ENCODE assay signal across 7 cellular contexts in the genomic region with DNA sequence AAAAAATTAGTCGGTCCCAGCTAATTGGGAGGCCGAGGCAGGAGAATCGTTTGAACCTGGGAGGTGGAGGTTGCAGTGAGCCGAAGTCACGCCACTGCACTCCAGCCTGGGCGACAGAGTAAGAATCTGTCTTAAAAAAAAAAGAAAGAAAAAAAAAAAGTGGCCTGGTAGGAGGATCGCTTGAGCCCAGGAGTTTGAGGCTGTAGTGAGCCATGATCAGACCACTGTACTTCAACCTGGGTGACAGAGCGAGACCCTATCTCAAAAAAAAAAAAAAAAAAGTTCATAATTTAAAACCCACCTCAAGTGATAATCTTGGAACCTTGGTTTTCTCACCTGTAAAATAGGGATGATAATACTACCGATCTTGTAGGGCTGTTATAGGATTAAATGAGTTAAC. TPM values are rescaled to one million over a fixed set of nuclear protein-coding genes. Genes with fewer than 3 reads are reported as not detected.
DNase-seq lines count a peak whose midpoint lies in the region; ATAC-seq and TF ChIP-seq lines count a peak whose summit lies in the region.
"Not testable (repeated sequence)": the region's sequence is repeated elsewhere in the genome, so short reads cannot be mapped to it uniquely, and the experiment has no call there.
"Had no signal": no experiment of that assay in that cellular context is flagged by ENCODE, and none has a peak within 500 bp of the region (broad histone marks: within the 10 kb centered on the region; RNA-seq: fewer than 3 reads in every experiment).

No MANE protein-coding gene starts in this region.

- H3K79me2 ChIP-seq in fibroblast of lung (ENCODE audit: control insufficient read depth, insufficient read depth, low read length) = peaks cover 31% of the 10 kb centered on the region

- peaks cover 35% of the 10 kb centered on the region for H3K4me1 ChIP-seq in CD4-positive, alpha-beta memory T cell (ENCODE audit: insufficient read depth, low read length)
- peaks cover 6 to 44% of the 10 kb centered on the region in 2 donors for H3K4me1 ChIP-seq in adrenal gland (replicated peaks in 1 of 2)
- H3K4me1 ChIP-seq in fibroblast of lung (ENCODE audit: control insufficient read depth, extremely low read depth, insufficient read depth, low read length) = not testable (repeated sequence)
- peaks cover 48% of the 10 kb centered on the region for H3K4me1 ChIP-seq in stomach smooth muscle (ENCODE audit: control insufficient read depth, insufficient read depth, low read length)

- not testable (repeated sequence) for H3K27me3 ChIP-seq in CD4-positive, alpha-beta memory T cell (ENCODE audit: insufficient read depth, low read length); adrenal gland; fibroblast of lung (ENCODE audit: control insufficient read depth, insufficient read depth, low read length); stomach smooth muscle (ENCODE audit: control insufficient read depth in 1 of 2, insufficient read depth in 2 of 2, low read length in 2 of 2)

- not testable (repeated sequence) for H3K27me3 Mint-ChIP-seq in CD4-positive, alpha-beta memory T cell; T-helper 1 cell treated with Interleukin-12 subunit alpha and Interleukin-12 subunit beta and Interleukin-4 antibody, amounts not matched to agents 30 μg/mL and 1 μg/mL, for 36 hours (ENCODE audit: low read depth); natural killer cell (ENCODE audit: low read depth in 2 of 2)

- H3K4me1 Mint-ChIP-seq in CD4-positive, alpha-beta memory T cell = peaks cover 20 to 55% (median 32%) of the 10 kb centered on the region in 4 donors
- H3K4me1 Mint-ChIP-seq in T-helper 1 cell treated with Interleukin-12 subunit alpha and Interleukin-12 subunit beta and Interleukin-4 antibody, amounts not matched to agents 30 μg/mL and 1 μg/mL, for 36 hours (ENCODE audit: low read depth) = peaks cover 40% of the 10 kb centered on the region
- H3K4me1 Mint-ChIP-seq in natural killer cell = peaks cover 35 to 54% of the 10 kb centered on the region in 2 donors

- H3K4me3 ChIP-seq in CD4-positive, alpha-beta memory T cell (ENCODE audit: low read length in 2 of 2); adrenal gland; fibroblast of lung (replicated peaks in 1 of 4; ENCODE audit: control extremely low read depth in 1 of 4, insufficient read depth in 1 of 4, low read depth in 3 of 4, low read length in 4 of 4); stomach smooth muscle (ENCODE audit: low read length in 2 of 2): not testable (repeated sequence)

- DNase-seq in CD4-positive, alpha-beta memory T cell; adrenal gland; fibroblast of lung (ENCODE audit: low read depth in 2 of 2); natural killer cell: not testable (repeated sequence)

- 61 to 78% (median 73%) methylated on average over 9 of the region's 9 CpGs for WGBS in adrenal gland, 4 donors

- POLR2A ChIA-PET in CD4-positive, alpha-beta memory T cell (lab: Charles Lee; ENCODE audit: partially characterized antibody) = interaction anchor here (1.8 to 8.9 kb wide), 4 partner anchors 12 to 842 kb away, joined by 4 to 227 read pairs (median 28); a partner anchor contains a TSS

- TF ChIP-seq CTCF in adrenal gland (IDR thresholded peaks at IDR 0.05); fibroblast of lung (conservative IDR thresholded peaks at IDR 0.05 in 1 of 2, IDR thresholded peaks at IDR 0.05 in 1 of 2; ENCODE audit: low read depth in 1 of 2, low read length in 2 of 2); natural killer cell (IDR thresholded peaks at IDR 0.05): not testable (repeated sequence)

- CTCF ChIA-PET in CD4-positive, alpha-beta memory T cell (lab: Charles Lee; ENCODE audit: partially characterized antibody) = interaction anchor here (0.8 to 3.9 kb wide), 7 partner anchors 9 to 117 kb away, joined by 3 to 66 read pairs (median 6); a partner anchor contains a TSS

- H3K9me3 Mint-ChIP-seq in CD4-positive, alpha-beta memory T cell; T-helper 1 cell treated with Interleukin-12 subunit alpha and Interleukin-12 subunit beta and Interleukin-4 antibody, amounts not matched to agents 30 μg/mL and 1 μg/mL, for 36 hours; natural killer cell: not testable (repeated sequence)

- ATAC-seq in natural killer cell = not testable (repeated sequence)

- peaks cover 0 to 16% of the 10 kb centered on the region in 2 donors for H3K36me3 Mint-ChIP-seq in CD4-positive, alpha-beta memory T cell
- not testable (repeated sequence) for H3K36me3 Mint-ChIP-seq in T-helper 1 cell treated with Interleukin-12 subunit alpha and Interleukin-12 subunit beta and Interleukin-4 antibody, amounts not matched to agents 30 μg/mL and 1 μg/mL, for 36 hours (ENCODE audit: low read depth); natural killer cell

- H3K9me3 ChIP-seq in CD4-positive, alpha-beta memory T cell (ENCODE audit: control insufficient read depth in 1 of 2, low read length in 2 of 2); adrenal gland (replicated peaks in 1 of 3); fibroblast of lung (ENCODE audit: control insufficient read depth, insufficient read depth, low read depth, low read length); stomach smooth muscle (ENCODE audit: control insufficient read depth in 2 of 2, low read length in 2 of 2): not testable (repeated sequence)

- intact Hi-C loops in CD4-positive, alpha-beta memory T cell (cut with micrococcal nuclease) = loop anchor here (1.0 to 10.0 kb wide), 4 partner anchors 18 to 137 kb away; a partner anchor contains a TSS
- intact Hi-C loops in adrenal gland (cut with DNase I) = not testable (repeated sequence)
- intact Hi-C loops in natural killer cell (cut with micrococcal nuclease) = loop anchor here (5.0 kb wide), 1 partner anchor 175 kb away; no protein-coding TSS in a partner anchor

- H3K27ac ChIP-seq in CD4-positive, alpha-beta memory T cell (ENCODE audit: low read depth, low read length) = peak overlapping the region; percentile 84
- peak overlapping the region; percentile 94 to 99 (median 98) for H3K27ac ChIP-seq in adrenal gland
- H3K27ac ChIP-seq in fibroblast of lung (ENCODE audit: insufficient read depth, low read length) = peak overlapping the region; percentile 90
- H3K27ac ChIP-seq in stomach smooth muscle (ENCODE audit: low read length) = peak overlapping the region; percentile 97

- peak overlapping the region; percentile 84 to 98 (median 97) for H3K27ac Mint-ChIP-seq in CD4-positive, alpha-beta memory T cell
- H3K27ac Mint-ChIP-seq in T-helper 1 cell treated with Interleukin-12 subunit alpha and Interleukin-12 subunit beta and Interleukin-4 antibody, amounts not matched to agents 30 μg/mL and 1 μg/mL, for 36 hours = peak overlapping the region; percentile 91
- H3K27ac Mint-ChIP-seq in natural killer cell = peak overlapping the region; percentile 45 to 82

- not testable (repeated sequence) for H3K9ac ChIP-seq in fibroblast of lung (ENCODE audit: insufficient read depth, low read length)
- H3K9ac ChIP-seq in stomach smooth muscle (ENCODE audit: low read length in 2 of 2) = peak overlapping the region in 1 of 2 donors; percentile 95

- H2AFZ ChIP-seq in fibroblast of lung (ENCODE audit: low read length) = not testable (repeated sequence)

- not testable (repeated sequence) for H4K20me1 ChIP-seq in fibroblast of lung (ENCODE audit: control insufficient read depth, extremely low read depth, insufficient read depth, low read length)

- not testable (repeated sequence) for H3K36me3 ChIP-seq in CD4-positive, alpha-beta memory T cell (ENCODE audit: insufficient read depth, low read length); fibroblast of lung (ENCODE audit: control insufficient read depth, insufficient read depth, low read length)
- H3K36me3 ChIP-seq in adrenal gland (replicated peaks in 1 of 2) = peaks cover 0 to 12% of the 10 kb centered on the region in 2 donors
- peaks cover 9 to 13% of the 10 kb centered on the region in 2 donors for H3K36me3 ChIP-seq in stomach smooth muscle (ENCODE audit: control insufficient read depth in 2 of 2, insufficient read depth in 2 of 2, low read length in 2 of 2)

- H3K4me2 ChIP-seq in fibroblast of lung (ENCODE audit: extremely low read depth, insufficient read depth, low read length) = not testable (repeated sequence)

- H3K4me3 Mint-ChIP-seq in CD4-positive, alpha-beta memory T cell = peak overlapping the region; percentile 26 to 93 (median 90)
- peak overlapping the region; percentile 74 for H3K4me3 Mint-ChIP-seq in T-helper 1 cell treated with Interleukin-12 subunit alpha and Interleukin-12 subunit beta and Interleukin-4 antibody, amounts not matched to agents 30 μg/mL and 1 μg/mL, for 36 hours
- peak overlapping the region; percentile 82 for H3K4me3 Mint-ChIP-seq in natural killer cell

- not testable (repeated sequence) for TF ChIP-seq POLR2A in adrenal gland (IDR thresholded peaks at IDR 0.05)

RNA-seq across cellular contexts. Expression of a gene that starts 3.8 kb away (rescaled TPM):
- total RNA-seq in CD4-positive, alpha-beta memory T cell = 10 to 100 TPM; 10.6 to 11.3 TPM
- 10 to 100 TPM in 1 of 2 donors, 1 to 10 TPM in 1; 5.4 to 10.7 TPM for polyA plus RNA-seq in CD4-positive, alpha-beta memory T cell
- total RNA-seq in adrenal gland = 10 to 100 TPM; 10.2 to 20.8 (median 13.9) TPM
- 10 to 100 TPM in 2 of 3 donors, 1 to 10 TPM in 1; 1.7 to 20.6 (median 11.1) TPM for polyA plus RNA-seq in adrenal gland
- 19.2 and 27.2 TPM in 2 replicates for total RNA-seq in fibroblast of lung
- 7.2 and 12.7 TPM in 2 replicates for polyA plus RNA-seq in fibroblast of lung
- polyA plus RNA-seq in fibroblast of lung (2012) = 10.2 and 18.3 TPM in 2 replicates
- 3.7 and 7.2 TPM in 2 replicates for polyA minus RNA-seq in fibroblast of lung (ENCODE audit: low replicate concordance)
- total RNA-seq in natural killer cell = 10 to 100 TPM; 31.2 to 53.5 (median 38.7) TPM

RNA-seq across cellular contexts. Expression of a gene that starts 8.8 kb away (rescaled TPM):
- total RNA-seq in CD4-positive, alpha-beta memory T cell = 1 to 10 TPM; 3.3 to 3.4 TPM
- under 1 TPM in 1 of 2 donors, not detected in 1; 0.23 TPM for polyA plus RNA-seq in CD4-positive, alpha-beta memory T cell
- 10 to 100 TPM in 5 of 8 donors, 1 to 10 TPM in 3; 5.4 to 12.8 (median 10.4) TPM for total RNA-seq in adrenal gland
- polyA plus RNA-seq in adrenal gland = 1 to 10 TPM; 3.2 to 6.6 (median 3.9) TPM
- 3.1 and 3.6 TPM in 2 replicates for total RNA-seq in fibroblast of lung
- 0.84 and 0.91 TPM in 2 replicates for polyA plus RNA-seq in fibroblast of lung
- 1.5 and 1.9 TPM in 2 replicates for polyA plus RNA-seq in fibroblast of lung (2012)
- polyA minus RNA-seq in fibroblast of lung (ENCODE audit: low replicate concordance) = 0.94 and 2.0 TPM in 2 replicates
- 1 to 10 TPM; 2.0 to 3.8 (median 3.7) TPM for total RNA-seq in natural killer cell

RNA-seq across cellular contexts. Expression of a gene that starts 22.1 kb away (rescaled TPM):
- total RNA-seq in CD4-positive, alpha-beta memory T cell = 10 to 100 TPM; 17.8 to 19.4 TPM
- polyA plus RNA-seq in CD4-positive, alpha-beta memory T cell = 10 to 100 TPM in 1 of 2 donors, 1 to 10 TPM in 1; 9.4 to 11.4 TPM
- total RNA-seq in adrenal gland (10 to 100 TPM; 15.2 to 34.9 (median 29.5) TPM), fibroblast of lung (22.3 and 23.6 TPM in 2 replicates), natural killer cell (100 to 1,000 TPM in 1 of 3 donors, 10 to 100 TPM in 2; 57.3 to 102 (median 83.3) TPM)
- polyA plus RNA-seq in adrenal gland (10 to 100 TPM; 12.1 to 60.2 (median 32.4) TPM), fibroblast of lung (15.1 and 24.8 TPM in 2 replicates)
- 16.5 and 21.9 TPM in 2 replicates for polyA plus RNA-seq in fibroblast of lung (2012)
- 15.4 and 44.3 TPM in 2 replicates for polyA minus RNA-seq in fibroblast of lung (ENCODE audit: low replicate concordance)

RNA-seq across cellular contexts. Expression of a gene that starts 32.0 kb away (rescaled TPM):
- total RNA-seq in CD4-positive, alpha-beta memory T cell = not detected
- polyA plus RNA-seq in CD4-positive, alpha-beta memory T cell = not detected
- total RNA-seq in adrenal gland = under 1 TPM in 6 of 8 donors, not detected in 2; 0.11 to 0.34 (median 0.23) TPM
- under 1 TPM in 2 of 3 donors, not detected in 1; 0.20 to 0.24 TPM for polyA plus RNA-seq in adrenal gland
- 0.17 and 0.26 TPM in 2 replicates for total RNA-seq in fibroblast of lung
- polyA plus RNA-seq in fibroblast of lung = 0.05 and 0.07 TPM in 2 replicates
- 0.13 and 0.15 TPM in 2 replicates for polyA plus RNA-seq in fibroblast of lung (2012)
- polyA minus RNA-seq in fibroblast of lung (ENCODE audit: low replicate concordance) = 0.22 TPM in 1 of 2 replicates, not detected in the other
- under 1 TPM in 2 of 3 donors, not detected in 1; 0.14 to 0.29 TPM for total RNA-seq in natural killer cell
- total RNA-seq: Right ventricle myocardium superior had no signal

RNA-seq across cellular contexts. Expression of a gene that starts 43.6 kb away (rescaled TPM):
- total RNA-seq in CD4-positive, alpha-beta memory T cell = 10 to 100 TPM; 12.3 to 16.3 TPM
- 10 to 100 TPM; 25.4 to 34.6 TPM for polyA plus RNA-seq in CD4-positive, alpha-beta memory T cell
- total RNA-seq in adrenal gland = 100 to 1,000 TPM in 5 of 8 donors, 10 to 100 TPM in 3; 85.8 to 303 (median 143) TPM
- polyA plus RNA-seq in adrenal gland = 100 to 1,000 TPM in 2 of 3 donors, 10 to 100 TPM in 1; 53.8 to 189 (median 124) TPM
- total RNA-seq in fibroblast of lung = 105 and 145 TPM in 2 replicates
- 40.0 and 50.8 TPM in 2 replicates for polyA plus RNA-seq in fibroblast of lung
- polyA plus RNA-seq in fibroblast of lung (2012) = 75.5 and 101 TPM in 2 replicates
- polyA minus RNA-seq in fibroblast of lung (ENCODE audit: low replicate concordance) = 127 and 144 TPM in 2 replicates
- total RNA-seq in natural killer cell = 10 to 100 TPM; 16.8 to 25.2 (median 18.3) TPM
